In the genomic region with DNA sequence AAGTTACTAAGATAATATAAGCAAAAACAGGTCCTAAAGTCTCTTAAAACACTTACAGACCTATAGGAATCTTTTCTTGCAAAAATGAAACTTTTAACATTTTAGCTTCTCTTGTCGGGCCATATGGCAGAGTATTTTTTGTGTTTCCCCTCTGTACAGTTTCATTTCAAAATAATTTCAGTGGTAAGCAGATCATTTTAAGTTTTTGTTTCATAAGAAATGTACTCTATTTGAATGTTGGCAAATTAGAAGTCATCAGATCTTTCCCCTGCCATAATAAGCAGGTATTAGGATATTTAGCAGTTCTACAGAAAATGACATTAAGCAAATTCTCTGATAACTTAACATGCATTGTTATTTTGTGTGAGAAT, we compare ENCODE assay signal across 8 cellular contexts. TPM values are rescaled to one million over a fixed set of nuclear protein-coding genes. Genes with fewer than 3 reads are reported as not detected.
DNase-seq lines count a peak whose midpoint lies in the region; ATAC-seq and TF ChIP-seq lines count a peak whose summit lies in the region.

No MANE protein-coding gene starts in this region.

- H3K27ac Mint-ChIP-seq in activated naive CD4-positive, alpha-beta T cell treated with anti-CD3 and anti-CD28 coated beads, Interleukin-2, amount 50 U/mL, for 24 hours = peak overlapping the region; percentile 89
- H3K27ac Mint-ChIP-seq in type B pancreatic cell (peak overlapping the region; percentile 22), nephron progenitor cell (no peak overlapping the region)

- DNase-seq in activated naive CD4-positive, alpha-beta T cell (lab: John Stamatoyannopoulos, UW) = no peak
- DNase-seq in type B pancreatic cell (ENCODE audit: extremely low spot score, unreplicated experiment) = no peak
- no peak for DNase-seq in AG08396 (ENCODE audit: low spot score)
- no peak for DNase-seq in nephron progenitor cell
- DNase-seq in NOMO-1 treated with dmso at 0.1 percent for 144 hours (lab: John Stamatoyannopoulos, UW; ENCODE audit: unreplicated experiment) = no peak

- peaks cover 3% of the 10 kb centered on the region for H3K36me3 Mint-ChIP-seq in activated naive CD4-positive, alpha-beta T cell treated with anti-CD3 and anti-CD28 coated beads, Interleukin-2, amount 50 U/mL, for 24 hours
- peaks cover 20% of the 10 kb centered on the region for H3K36me3 Mint-ChIP-seq in type B pancreatic cell
- peaks cover 7% of the 10 kb centered on the region for H3K36me3 Mint-ChIP-seq in nephron progenitor cell (ENCODE audit: low read depth)

- H3K27me3 Mint-ChIP-seq in activated naive CD4-positive, alpha-beta T cell treated with anti-CD3 and anti-CD28 coated beads, Interleukin-2, amount 50 U/mL, for 24 hours = no peaks in the 10 kb centered on the region
- no peaks in the 10 kb centered on the region for H3K27me3 Mint-ChIP-seq in type B pancreatic cell
- H3K27me3 Mint-ChIP-seq in nephron progenitor cell (ENCODE audit: low read depth, poor library complexity) = no peaks in the 10 kb centered on the region

- peaks cover 31% of the 10 kb centered on the region for H3K4me1 Mint-ChIP-seq in activated naive CD4-positive, alpha-beta T cell treated with anti-CD3 and anti-CD28 coated beads, Interleukin-2, amount 50 U/mL, for 24 hours
- H3K4me1 Mint-ChIP-seq in type B pancreatic cell (ENCODE audit: unreplicated experiment) (peaks cover 32% of the 10 kb centered on the region), nephron progenitor cell (peaks cover 23% of the 10 kb centered on the region)

- H3K9me3 Mint-ChIP-seq in activated naive CD4-positive, alpha-beta T cell treated with anti-CD3 and anti-CD28 coated beads, Interleukin-2, amount 50 U/mL, for 24 hours = no peaks in the 10 kb centered on the region
- H3K9me3 Mint-ChIP-seq in type B pancreatic cell (no peaks in the 10 kb centered on the region), nephron progenitor cell (no peaks in the 10 kb centered on the region)

- peak overlapping the region; percentile 6 for H3K27ac ChIP-seq in cingulate gyrus (ENCODE audit: low read depth, low read length)

- H3K4me3 Mint-ChIP-seq in activated naive CD4-positive, alpha-beta T cell treated with anti-CD3 and anti-CD28 coated beads, Interleukin-2, amount 50 U/mL, for 24 hours = peak overlapping the region; percentile 62
- H3K4me3 Mint-ChIP-seq in type B pancreatic cell (peak overlapping the region; percentile 35), nephron progenitor cell (no peak overlapping the region)

- TF ChIP-seq CTCF in type B pancreatic cell (conservative IDR thresholded peaks at IDR 0.05) = no peak
- no peak for TF ChIP-seq CTCF in nephron progenitor cell (IDR thresholded peaks at IDR 0.05)

- peak; percentile 20 for ATAC-seq in HG03103 (IDR thresholded peaks at IDR 0.05; ENCODE audit: low read depth, unreplicated experiment)

RNA-seq across cellular contexts. Expression of a gene that starts 37.9 kb away (rescaled TPM):
- total RNA-seq in type B pancreatic cell (ENCODE audit: low replicate concordance) = 9.5 and 17.0 TPM in 2 replicates
